In the genomic region with DNA sequence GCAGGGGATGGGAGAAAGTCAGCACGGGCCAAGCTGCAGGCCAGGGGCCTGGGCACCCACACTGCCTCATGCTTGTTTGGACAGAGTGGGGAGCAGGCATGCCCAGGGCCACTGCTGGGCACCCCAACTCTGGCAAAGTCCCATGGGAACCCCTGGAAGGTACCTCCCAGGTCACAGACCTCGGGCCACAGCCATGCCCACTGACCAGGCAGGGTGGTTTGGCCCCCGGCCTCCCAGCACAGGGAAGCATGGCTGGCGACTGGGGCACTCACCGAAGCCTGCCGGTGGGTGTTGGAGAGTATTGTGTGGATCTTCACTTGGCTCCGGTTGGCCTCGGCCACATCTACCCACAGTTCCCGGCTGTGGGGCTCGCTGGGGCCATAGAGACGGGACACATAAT, we compare ENCODE assay signal across 31 cellular contexts. TPM values are rescaled to one million over a fixed set of nuclear protein-coding genes. Genes with fewer than 3 reads are reported as not detected.
"Had no signal": no experiment of that assay in that cellular context is flagged by ENCODE, and none has a peak within 500 bp of the region (broad histone marks: within the 10 kb centered on the region; RNA-seq: fewer than 3 reads in every experiment).

No MANE protein-coding gene starts in this region.

- H3K27ac ChIP-seq: stomach, suprapubic skin, testis, thoracic aorta, thyroid gland, tibial artery, tibial nerve, transverse colon, upper lobe of left lung, upper lobe of right lung, uterus, vagina had no signal

- H3K4me3 ChIP-seq: stomach, suprapubic skin, testis, thoracic aorta, thyroid gland, tibial artery, tibial nerve, transverse colon, upper lobe of left lung, upper lobe of right lung, uterus, vagina had no signal

- H3K4me1 ChIP-seq: suprapubic skin, tibial nerve, transverse colon, upper lobe of right lung, uterus, vagina had no signal

- H3K9me3 ChIP-seq: stomach, suprapubic skin, testis, thoracic aorta, thyroid gland, tibial artery, tibial nerve, transverse colon, upper lobe of left lung, upper lobe of right lung, uterus, vagina had no signal

- DNase-seq: stimulated activated CD4-positive, alpha-beta T cell treated with anti-CD3 and anti-CD28 coated beads, Interleukin-2, amount 100 ng/mL, for 48 hours; stimulated activated CD4-positive, alpha-beta T cell treated with anti-CD3 and anti-CD28 coated beads, Interleukin-4, amount 100 ng/mL, for 1 hour; stimulated activated CD4-positive, alpha-beta T cell treated with anti-CD3 and anti-CD28 coated beads, Interleukin-4, amount 100 ng/mL, for 24 hours; stimulated activated CD4-positive, alpha-beta T cell treated with anti-CD3 and anti-CD28 coated beads, Interleukin-4, amount 100 ng/mL, for 4 hours; stimulated activated CD8-positive, alpha-beta memory T cell treated with anti-CD3 and anti-CD28 coated beads, Interleukin-4, amount 100 ng/mL, for 48 hours; stimulated activated naive B cell treated with anti-CD40 and anti-IgM and Interleukin-4, amounts not matched to agents 10 μg/mL and 1 μg/mL and 100 μg/mL, for 72 hours; stimulated activated naive CD4-positive, alpha-beta T cell; stimulated activated naive CD4-positive, alpha-beta T cell treated with Interleukin-2 at 50 U/mL for 16 hours; stimulated activated naive CD8-positive, alpha-beta T cell treated with anti-CD3 and anti-CD28 coated beads, Interleukin-15, amount 100 ng/mL, for 72 hours; stimulated activated naive CD8-positive, alpha-beta T cell treated with anti-CD3 and anti-CD28 coated beads, Interleukin-15, Interleukin-2, amounts not matched to agents 100 U/mL and 50 U/mL, for 24 hours; stomach; substantia nigra; testis; thyroid gland; tibial artery; transverse colon; trophoblast cell; upper lobe of right lung; uterus had no signal

- H3K36me3 ChIP-seq: stomach, suprapubic skin, thoracic aorta, thyroid gland, tibial artery, tibial nerve, transverse colon, upper lobe of left lung, upper lobe of right lung, uterus, vagina had no signal

- FAIRE-seq: urothelium cell line had no signal

- ATAC-seq: stimulated activated effector memory CD8-positive, alpha-beta T cell treated with anti-CD3 and anti-CD28 coated beads, Interleukin-12 subunit alpha, Interleukin-12 subunit beta, amount 100 ng/mL, for 72 hours; stimulated activated memory B cell treated with anti-CD40 and anti-IgM and Interleukin-4, amounts not matched to agents 10 μg/mL and 1 μg/mL and 100 μg/mL, for 72 hours; stimulated activated naive B cell treated with anti-CD40 and anti-IgM and Interleukin-4, amounts not matched to agents 10 μg/mL and 1 μg/mL and 100 μg/mL, for 72 hours; stimulated activated naive CD8-positive, alpha-beta T cell treated with anti-CD3 and anti-CD28 coated beads, Interleukin-15, amount 100 ng/mL, for 72 hours; stimulated activated naive CD8-positive, alpha-beta T cell treated with anti-CD3 and anti-CD28 coated beads, Interleukin-15, Interleukin-2, amounts not matched to agents 100 U/mL and 50 U/mL, for 24 hours; upper lobe of right lung had no signal

- H3K27me3 ChIP-seq: stomach, suprapubic skin, testis, thyroid gland, tibial nerve, transverse colon, upper lobe of left lung, upper lobe of right lung, uterus, vagina had no signal

RNA-seq across cellular contexts. Expression of a gene that starts 57.0 kb away (rescaled TPM):
- total RNA-seq: stomach, subcutaneous adipose tissue, suprapubic skin, temporal lobe, testis, thyroid gland, tibial nerve, transverse colon, upper lobe of right lung, ureter, uterus, vagina had no signal
- polyA plus RNA-seq: stomach, urinary bladder had no signal
